1 cellular context compared by ENCODE assay signal in the genomic region with DNA sequence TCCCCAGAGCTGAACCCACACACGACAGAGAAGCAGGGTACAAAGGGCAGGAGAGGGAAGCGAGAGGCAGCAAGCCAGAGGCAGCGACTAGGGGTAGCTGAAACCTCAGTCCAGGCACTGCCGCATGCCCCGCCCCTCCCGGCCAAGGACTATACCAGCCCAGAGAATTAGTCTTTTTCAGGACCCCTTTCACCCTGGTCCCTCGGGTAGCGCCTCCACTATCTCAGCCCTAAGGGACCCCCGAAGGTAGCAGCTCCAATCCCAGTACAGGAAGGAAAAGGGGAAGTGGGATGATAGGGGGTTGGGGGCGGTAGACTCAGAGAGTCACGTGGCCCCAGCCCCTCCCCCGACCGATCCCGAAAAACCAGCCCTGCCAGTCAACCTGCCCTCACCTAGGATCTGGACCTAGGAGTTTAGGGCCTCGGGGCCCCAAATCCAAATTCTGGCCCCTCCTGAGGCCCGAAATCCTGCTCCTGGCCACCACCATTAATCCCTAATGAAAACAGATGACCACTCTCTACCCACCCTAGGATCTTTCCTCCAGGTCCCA.
TF ChIP-seq lines count a peak whose summit lies in the region.

No MANE protein-coding gene starts in this region.

TF ChIP-seq in GM12878, 131 proteins besides CTCF, POLR2A, EP300 and RAD21:
- TF ChIP-seq YY1 (IDR thresholded peaks at IDR 0.05; ENCODE audit: low read depth, low read length) (0 out of 2 replicates have a peak, but pooled peaks have one; percentile 16), STAT3 (IDR thresholded peaks at IDR 0.05; ENCODE audit: low read depth, low read length) (no peak), DPF2 (IDR thresholded peaks at IDR 0.05) (peak; percentile 77), NR2C1 (IDR thresholded peaks at IDR 0.05) (no peak), PAX5 (IDR thresholded peaks at IDR 0.05; ENCODE audit: borderline replicate concordance, low read depth, low read length) (0 out of 2 replicates have a peak, but pooled peaks have one; percentile 23), MEF2B (IDR thresholded peaks at IDR 0.05; ENCODE audit: partially characterized antibody, poor library complexity, severe bottlenecking) (no peak), REST (IDR thresholded peaks at IDR 0.05; ENCODE audit: low read depth, low read length) (no peak), CEBPB (IDR thresholded peaks at IDR 0.05; ENCODE audit: borderline replicate concordance in 1 of 2, low read depth in 2 of 2, low read length in 2 of 2) (no peak), SPI1 (IDR thresholded peaks at IDR 0.05; ENCODE audit: borderline replicate concordance, insufficient read depth, low read depth, low read length) (peak; percentile 95), ATF2 (IDR thresholded peaks at IDR 0.05; ENCODE audit: low read length) (no peak), IRF4 (IDR thresholded peaks at IDR 0.05; ENCODE audit: low read depth, low read length) (peak; percentile 66), MLLT1 (IDR thresholded peaks at IDR 0.05) (no peak), BHLHE40 (IDR thresholded peaks at IDR 0.05; ENCODE audit: borderline replicate concordance in 1 of 2, low read depth in 2 of 2, low read length in 1 of 2) (peak in 1 of 2 experiments; percentile 74; a peak in 1 of 4 replicates), ZNF217 (IDR thresholded peaks at IDR 0.05) (no peak), ATF7 (IDR thresholded peaks at IDR 0.05; ENCODE audit: low read depth) (no peak), IKZF1 (conservative IDR thresholded peaks at IDR 0.05) (peak; percentile 41; the same call in 1 of the 2 replicates), RAD51 (IDR thresholded peaks at IDR 0.05) (peak; percentile 92), IKZF2 (IDR thresholded peaks at IDR 0.05) (peak; percentile 56 to 58; a peak in 3 of 4 replicates), GATAD2B (conservative IDR thresholded peaks at IDR 0.05; ENCODE audit: low read depth) (peak; percentile 31; the same call in 1 of the 2 replicates), TCF3 (IDR thresholded peaks at IDR 0.05; ENCODE audit: borderline replicate concordance, insufficient read depth, low read depth, low read length) (no peak), JUND (IDR thresholded peaks at IDR 0.05; ENCODE audit: low read depth, low read length) (no peak), SMAD5 (IDR thresholded peaks at IDR 0.05; ENCODE audit: low read depth) (no peak), ATF3 (IDR thresholded peaks at IDR 0.05; ENCODE audit: borderline replicate concordance, extremely low read depth, low read depth, low read length) (peak; percentile 35; the same call in 1 of the 2 replicates), POLR2AphosphoS2 (IDR thresholded peaks at IDR 0.05; ENCODE audit: low read depth, low read length) (no peak), TCF7 (IDR thresholded peaks at IDR 0.05; ENCODE audit: borderline replicate concordance) (no peak), CHD1 (IDR thresholded peaks at IDR 0.05; ENCODE audit: low read depth, low read length) (no peak), SMC3 (IDR thresholded peaks at IDR 0.05; ENCODE audit: borderline replicate concordance, low read length) (no peak), RUNX3 (IDR thresholded peaks at IDR 0.05; ENCODE audit: low read length) (0 out of 2 replicates have a peak, but pooled peaks have one; percentile 5), USF2 (IDR thresholded peaks at IDR 0.05; ENCODE audit: borderline replicate concordance, low read depth, low read length) (peak; percentile 57), SUPT20H (IDR thresholded peaks at IDR 0.05; ENCODE audit: borderline replicate concordance, control insufficient read depth, low read depth, low read length) (no peak), ZSCAN29 (IDR thresholded peaks at IDR 0.05) (no peak)
- TF ChIP-seq, protein P1, sequence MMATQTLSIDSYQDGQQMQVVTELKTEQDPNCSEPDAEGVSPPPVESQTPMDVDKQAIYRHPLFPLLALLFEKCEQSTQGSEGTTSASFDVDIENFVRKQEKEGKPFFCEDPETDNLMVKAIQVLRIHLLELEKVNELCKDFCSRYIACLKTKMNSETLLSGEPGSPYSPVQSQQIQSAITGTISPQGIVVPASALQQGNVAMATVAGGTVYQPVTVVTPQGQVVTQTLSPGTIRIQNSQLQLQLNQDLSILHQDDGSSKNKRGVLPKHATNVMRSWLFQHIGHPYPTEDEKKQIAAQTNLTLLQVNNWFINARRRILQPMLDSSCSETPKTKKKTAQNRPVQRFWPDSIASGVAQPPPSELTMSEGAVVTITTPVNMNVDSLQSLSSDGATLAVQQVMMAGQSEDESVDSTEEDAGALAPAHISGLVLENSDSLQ (IDR thresholded peaks at IDR 0.05), result peak; percentile 58; the same call in 1 of the 2 replicates
- TF ChIP-seq, protein P2, sequence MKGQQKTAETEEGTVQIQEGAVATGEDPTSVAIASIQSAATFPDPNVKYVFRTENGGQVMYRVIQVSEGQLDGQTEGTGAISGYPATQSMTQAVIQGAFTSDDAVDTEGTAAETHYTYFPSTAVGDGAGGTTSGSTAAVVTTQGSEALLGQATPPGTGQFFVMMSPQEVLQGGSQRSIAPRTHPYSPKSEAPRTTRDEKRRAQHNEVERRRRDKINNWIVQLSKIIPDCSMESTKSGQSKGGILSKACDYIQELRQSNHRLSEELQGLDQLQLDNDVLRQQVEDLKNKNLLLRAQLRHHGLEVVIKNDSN (IDR thresholded peaks at IDR 0.05; ENCODE audit: borderline replicate concordance, extremely low read length, insufficient read depth, low read depth, low read length), result peak; percentile 80
- TF ChIP-seq, protein P3, sequence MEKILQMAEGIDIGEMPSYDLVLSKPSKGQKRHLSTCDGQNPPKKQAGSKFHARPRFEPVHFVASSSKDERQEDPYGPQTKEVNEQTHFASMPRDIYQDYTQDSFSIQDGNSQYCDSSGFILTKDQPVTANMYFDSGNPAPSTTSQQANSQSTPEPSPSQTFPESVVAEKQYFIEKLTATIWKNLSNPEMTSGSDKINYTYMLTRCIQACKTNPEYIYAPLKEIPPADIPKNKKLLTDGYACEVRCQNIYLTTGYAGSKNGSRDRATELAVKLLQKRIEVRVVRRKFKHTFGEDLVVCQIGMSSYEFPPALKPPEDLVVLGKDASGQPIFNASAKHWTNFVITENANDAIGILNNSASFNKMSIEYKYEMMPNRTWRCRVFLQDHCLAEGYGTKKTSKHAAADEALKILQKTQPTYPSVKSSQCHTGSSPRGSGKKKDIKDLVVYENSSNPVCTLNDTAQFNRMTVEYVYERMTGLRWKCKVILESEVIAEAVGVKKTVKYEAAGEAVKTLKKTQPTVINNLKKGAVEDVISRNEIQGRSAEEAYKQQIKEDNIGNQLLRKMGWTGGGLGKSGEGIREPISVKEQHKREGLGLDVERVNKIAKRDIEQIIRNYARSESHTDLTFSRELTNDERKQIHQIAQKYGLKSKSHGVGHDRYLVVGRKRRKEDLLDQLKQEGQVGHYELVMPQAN (conservative IDR thresholded peaks at IDR 0.05), result no peak
